1 cellular context compared by ENCODE assay signal in genomic region chr7:102252373-102252982, GRCh38.
TF ChIP-seq lines count a peak whose summit lies in the region.

No MANE protein-coding gene starts in this region.

TF ChIP-seq in SK-N-SH treated with all-trans-retinoic acid at 6 μM for 48 hours, 23 proteins besides CTCF, POLR2A, EP300 and RAD21 (continued from another document):
- TF ChIP-seq PATZ1 (CRISPR knock-in tag; IDR thresholded peaks at IDR 0.05; ENCODE audit: borderline replicate concordance) = no peak
- no peak for TF ChIP-seq SNAI2 (CRISPR knock-in tag; IDR thresholded peaks at IDR 0.05)
